In genomic region chr10:117166420-117167345, GRCh38 we compare ENCODE assay signal across 1 cellular context.
TF ChIP-seq lines count a peak whose summit lies in the region.

No MANE protein-coding gene starts in this region.

TF ChIP-seq in HEK293T, 16 proteins besides CTCF, POLR2A, EP300 and RAD21 (continued from another document):
- TF ChIP-seq PKNOX1 (IDR thresholded peaks at IDR 0.05): no peak
- TF ChIP-seq TARDBP (IDR thresholded peaks at IDR 0.05): no peak
- TF ChIP-seq FOXA1 (IDR thresholded peaks at IDR 0.05): no peak
- TF ChIP-seq BHLHE40 (IDR thresholded peaks at IDR 0.05; ENCODE audit: borderline replicate concordance): no peak
